In genomic region chr2:221063568-221063967, GRCh38 we compare ENCODE assay signal across 1 cellular context.
TF ChIP-seq lines count a peak whose summit lies in the region.

No MANE protein-coding gene starts in this region.

TF ChIP-seq in GM23338, 12 proteins besides CTCF, POLR2A, EP300 and RAD21:
- TF ChIP-seq REST (IDR thresholded peaks at IDR 0.05; ENCODE audit: unreplicated experiment) (no peak), EZH2 (IDR thresholded peaks at IDR 0.05; ENCODE audit: low read depth, unreplicated experiment) (no peak), CREB1 (CRISPR knock-in tag; IDR thresholded peaks at IDR 0.05; ENCODE audit: low read depth) (no peak), ZNF331 (CRISPR knock-in tag; IDR thresholded peaks at IDR 0.05; ENCODE audit: low read depth) (no peak), NANOG (IDR thresholded peaks at IDR 0.05; ENCODE audit: borderline replicate concordance) (no peak), STAT1 (IDR thresholded peaks at IDR 0.05; ENCODE audit: unreplicated experiment) (no peak), JUNB (IDR thresholded peaks at IDR 0.05; ENCODE audit: unreplicated experiment) (no peak), ZNF462 (CRISPR knock-in tag; IDR thresholded peaks at IDR 0.05) (no peak), POLR2AphosphoS5 (IDR thresholded peaks at IDR 0.05; ENCODE audit: low read depth) (no peak), EZH2phosphoT487 (IDR thresholded peaks at IDR 0.05; ENCODE audit: unreplicated experiment) (no peak), ETS1 (IDR thresholded peaks at IDR 0.05) (no peak), ZNF114 (CRISPR knock-in tag; IDR thresholded peaks at IDR 0.05) (no peak)
